ENCODE assay signal across 9 cellular contexts in the genomic region with DNA sequence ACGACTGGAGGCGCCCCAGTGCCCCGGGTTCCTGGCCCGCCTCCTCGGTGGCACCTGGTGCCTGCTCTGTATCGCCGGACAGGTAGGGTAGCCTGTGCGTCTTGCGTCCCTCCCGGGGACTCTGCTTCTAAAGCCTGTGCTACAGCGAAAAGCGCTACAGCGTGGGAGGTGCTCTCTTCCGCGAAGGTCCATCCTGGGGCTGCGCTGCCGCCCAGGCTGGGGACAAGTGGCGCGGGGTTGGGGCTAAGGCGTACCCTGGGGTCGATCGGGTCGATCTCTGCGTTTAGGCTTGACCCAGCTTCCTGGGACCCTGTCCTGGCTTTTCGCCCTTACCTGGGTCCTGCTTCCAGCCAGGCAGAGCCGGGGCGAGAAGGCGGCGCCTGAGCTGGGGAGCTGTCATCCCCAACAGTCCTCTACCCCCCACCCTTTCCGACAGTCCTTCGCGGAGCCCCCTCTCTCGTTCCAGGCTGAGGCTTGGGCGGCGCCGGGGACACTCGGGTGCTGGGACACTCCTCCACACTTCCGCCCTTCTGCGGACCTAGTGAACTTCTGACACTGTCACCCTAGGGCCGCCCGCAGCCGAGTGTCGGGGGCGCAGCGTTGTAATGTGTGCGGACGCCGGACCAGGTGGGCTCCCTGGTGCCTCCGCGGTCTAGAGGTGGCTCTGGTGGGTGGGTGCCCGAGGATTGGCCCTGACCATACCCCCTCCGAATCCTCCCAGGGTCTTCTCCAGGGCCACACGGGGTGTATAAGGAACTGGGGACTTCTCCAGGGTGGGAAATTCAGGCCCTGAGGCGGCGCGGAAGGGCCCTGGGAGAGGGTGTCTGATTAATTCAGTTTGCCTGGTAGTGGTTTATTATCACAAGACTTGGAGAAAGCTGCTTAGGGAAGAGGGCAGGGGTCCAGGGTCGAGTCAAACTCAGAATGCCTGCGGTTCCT.
DNase-seq lines count a peak whose midpoint lies in the region; ATAC-seq and TF ChIP-seq lines count a peak whose summit lies in the region.
"Had no signal": no experiment of that assay in that cellular context is flagged by ENCODE, and none has a peak within 500 bp of the region (broad histone marks: within the 10 kb centered on the region; RNA-seq: fewer than 3 reads in every experiment).

No MANE protein-coding gene starts in this region.

- DNase-seq in NCI-H146 treated with DMSO at 0.1 percent for 48 hours (lab: John Stamatoyannopoulos, UW; ENCODE audit: unreplicated experiment), result peak; percentile 20
- no peak for DNase-seq in esophagus squamous epithelium (lab: John Stamatoyannopoulos, UW)
- peak; percentile 69 to 76 (median 72) for DNase-seq in mucosa of descending colon
- DNase-seq in thoracic aorta (ENCODE audit: low spot score), result no peak
- DNase-seq in glomerular visceral epithelial cell (ENCODE audit: extremely low spot score), result no peak
- DNase-seq: activated CD8-positive, alpha-beta memory T cell treated with anti-CD3 and anti-CD28 coated beads, Interleukin-2, amount 50 U/mL, for 4 hours; DMS79 had no signal

- intact Hi-C loops in esophagus squamous epithelium (cut with DNase I) (no loop called here), mucosa of descending colon (cut with DNase I, micrococcal nuclease) (no loop called here)

- peaks cover 0 to 18% (median 0%) of the 10 kb centered on the region in 3 donors for H3K4me1 ChIP-seq in esophagus squamous epithelium
- no peaks in the 10 kb centered on the region for H3K4me1 ChIP-seq in mucosa of descending colon (ENCODE audit: low read depth)
- peaks cover 5 to 19% of the 10 kb centered on the region in 2 donors for H3K4me1 ChIP-seq in thoracic aorta (ENCODE audit: control insufficient read depth in 1 of 2, low read depth in 2 of 2)

- no peak for TF ChIP-seq POLR2A in esophagus squamous epithelium (IDR thresholded peaks at IDR 0.05)

- H3K27me3 ChIP-seq in esophagus squamous epithelium, result peaks cover 0 to 53% (median 2%) of the 10 kb centered on the region in 4 donors
- H3K27me3 ChIP-seq in thoracic aorta (replicated peaks; ENCODE audit: insufficient read depth), result no peaks in the 10 kb centered on the region

- WGBS in esophagus squamous epithelium, 2 donors, result 25 to 49% methylated on average over 6 to 8 of the region's 58 CpGs

- no peaks in the 10 kb centered on the region for H3K9me3 ChIP-seq in esophagus squamous epithelium
- H3K9me3 ChIP-seq in mucosa of descending colon, result no peaks in the 10 kb centered on the region
- no peaks in the 10 kb centered on the region for H3K9me3 ChIP-seq in thoracic aorta

- H3K27ac ChIP-seq in esophagus squamous epithelium (peak overlapping the region; percentile 30 to 82 (median 66)), thoracic aorta (peak overlapping the region; percentile 87 to 90)

- H3K36me3 ChIP-seq in esophagus squamous epithelium (no peaks in the 10 kb centered on the region), mucosa of descending colon (ENCODE audit: low read depth) (no peaks in the 10 kb centered on the region), thoracic aorta (no peaks in the 10 kb centered on the region)

- ATAC-seq in mucosa of descending colon (peak; percentile 86), thoracic aorta (ENCODE audit: insufficient number of reproducible peaks, low FRiP score, low read depth) (peak; percentile 6), HG03045 (IDR thresholded peaks at IDR 0.05; ENCODE audit: unreplicated experiment) (no peak), GM21786 (IDR thresholded peaks at IDR 0.05; ENCODE audit: unreplicated experiment) (no peak)

- no peak for TF ChIP-seq CTCF in esophagus squamous epithelium (IDR thresholded peaks at IDR 0.05)
- TF ChIP-seq CTCF in mucosa of descending colon (IDR thresholded peaks at IDR 0.05), result no peak
- peak; percentile 2 for TF ChIP-seq CTCF in thoracic aorta (IDR thresholded peaks at IDR 0.05)

- H3K4me3 ChIP-seq in esophagus squamous epithelium (peak overlapping the region; percentile 23 to 65 (median 41)), mucosa of descending colon (peak overlapping the region; percentile 39), thoracic aorta (peak overlapping the region; percentile 91)

Comparison
In these comparisons a context has a peak if more than half of its experiments do, and no peak if none do; other contexts are left out.
1. DNase-seq: peak in NCI-H146 treated with DMSO at 0.1 percent for 48 hours (single experiment) and mucosa of descending colon (3 of 3); none in esophagus squamous epithelium (single experiment), thoracic aorta (single experiment) and glomerular visceral epithelial cell (single experiment).
2. H3K4me3 ChIP-seq: peak in every context shown above with its lines; median percentile 91 in thoracic aorta; 41 in esophagus squamous epithelium; 39 in mucosa of descending colon.
3. ATAC-seq: peak in mucosa of descending colon (single experiment) and thoracic aorta (single experiment); none in HG03045 (single experiment) and GM21786 (single experiment).